ENCODE assay signal across 18 cellular contexts in genomic region chr3:156808025-156808424, GRCh38. TPM values are rescaled to one million over a fixed set of nuclear protein-coding genes. Genes with fewer than 3 reads are reported as not detected.
DNase-seq lines count a peak whose midpoint lies in the region; ATAC-seq and TF ChIP-seq lines count a peak whose summit lies in the region.
"Had no signal": no experiment of that assay in that cellular context is flagged by ENCODE, and none has a peak within 500 bp of the region (broad histone marks: within the 10 kb centered on the region; RNA-seq: fewer than 3 reads in every experiment).

No MANE protein-coding gene starts in this region.

- H3K27ac ChIP-seq in GM23248: peak overlapping the region; percentile 39
- peak overlapping the region; percentile 99 for H3K27ac ChIP-seq in epithelial cell of prostate
- no peak overlapping the region for H3K27ac ChIP-seq in stomach
- H3K27ac ChIP-seq: dorsolateral prefrontal cortex, hepatocyte, KMS-11, testis, vagina had no signal

- in situ Hi-C loops in GM23248 (cut with MboI): no loop called here

- H3K4me1 ChIP-seq in GM23248 (ENCODE audit: insufficient read depth) (peaks cover 38% of the 10 kb centered on the region), skeletal muscle satellite cell (ENCODE audit: control insufficient read depth, insufficient read depth, low read length) (peaks cover 35% of the 10 kb centered on the region), stomach (peaks cover 0 to 7% (median 3%) of the 10 kb centered on the region in 4 donors)
- H3K4me1 ChIP-seq: testis had no signal

- H3K9ac ChIP-seq in GM23248: no peak overlapping the region
- H3K9ac ChIP-seq in skeletal muscle satellite cell (ENCODE audit: low read depth, low read length): peak overlapping the region; percentile 3
- H3K9ac ChIP-seq: KMS-11 had no signal

- TF ChIP-seq CTCF in NB4 (IDR thresholded peaks at IDR 0.05; ENCODE audit: low read depth, low read length) (no peak), stomach (IDR thresholded peaks at IDR 0.05) (no peak)

- no peaks in the 10 kb centered on the region for H3K79me2 ChIP-seq in GM23248 (ENCODE audit: insufficient read depth)
- H3K79me2 ChIP-seq: hepatocyte had no signal

- WGBS in GM23248 (ENCODE audit: low coverage in 1 of 2, low lambda C conversion rate in 2 of 2, missing lambda C conversion rate in 2 of 2), 2 experiments: 81% methylated on average over 2 of the region's 2 CpGs
- 93 to 100% (median 97%) methylated on average over 2 of the region's 2 CpGs for WGBS in stomach, 5 donors

- H4K20me1 ChIP-seq in GM23248 (ENCODE audit: insufficient read depth): no peaks in the 10 kb centered on the region

- intact Hi-C loops in stomach (cut with DNase I; ENCODE audit: low total_unique reads): no loop called here

- no peaks in the 10 kb centered on the region for H3K27me3 ChIP-seq in GM23248 (replicated peaks; ENCODE audit: insufficient read depth)
- no peaks in the 10 kb centered on the region for H3K27me3 ChIP-seq in skeletal muscle satellite cell (ENCODE audit: control insufficient read depth, insufficient read depth, low read length)
- H3K27me3 ChIP-seq in stomach: no peaks in the 10 kb centered on the region
- H3K27me3 ChIP-seq: dorsolateral prefrontal cortex, hepatocyte, testis, vagina had no signal

- no peak for TF ChIP-seq POLR2A in NB4 (IDR thresholded peaks at IDR 0.05; ENCODE audit: extremely low read depth, insufficient read length)
- no peak for TF ChIP-seq POLR2A in stomach (IDR thresholded peaks at IDR 0.05)

- H3F3A ChIP-seq in GM23248 (ENCODE audit: insufficient read depth): peaks cover 25% of the 10 kb centered on the region

- H3K9me2 ChIP-seq in GM23248 (ENCODE audit: insufficient read depth): no peaks in the 10 kb centered on the region

- H3K4me2 ChIP-seq in GM23248 (ENCODE audit: unreplicated experiment) (no peak overlapping the region), skeletal muscle satellite cell (ENCODE audit: low read length) (no peak overlapping the region)
- H3K4me2 ChIP-seq: hepatocyte, KMS-11 had no signal

- DNase-seq in GM23248 (peak; percentile 50), NB4 (ENCODE audit: low read depth) (peak; percentile 48), epithelial cell of prostate (ENCODE audit: low read depth, low spot score) (no peak), stomach (no peak)
- DNase-seq in stimulated activated CD4-positive, alpha-beta T cell treated with anti-CD3 and anti-CD28 coated beads, Interleukin-2, amount 100 ng/mL, for 48 hours: no peak
- DNase-seq: activated CD4-positive, alpha-beta T cell treated with anti-CD3 and anti-CD28 coated beads, Interleukin-2, amount 10 ng/mL, durations not matched to agents 24 days and 14 days; cerebellar nuclear complex; dorsolateral prefrontal cortex; NCI-H1092; NCI-H1930; T-helper 2 cell; testis had no signal

- H3K4me3 ChIP-seq in GM23248 (no peak overlapping the region), NB4 (ENCODE audit: low read depth, low read length) (no peak overlapping the region), skeletal muscle satellite cell (ENCODE audit: low read length) (no peak overlapping the region), stomach (no peak overlapping the region)
- H3K4me3 ChIP-seq: dorsolateral prefrontal cortex, hepatocyte, testis, vagina had no signal

- H2AFZ ChIP-seq in GM23248: peak overlapping the region; percentile 48
- H2AFZ ChIP-seq: hepatocyte had no signal

- no peak for TF ChIP-seq EP300 in stomach (IDR thresholded peaks at IDR 0.05)

- no peaks in the 10 kb centered on the region for H3K9me3 ChIP-seq in GM23248 (ENCODE audit: low read depth)
- H3K9me3 ChIP-seq in skeletal muscle satellite cell (replicated peaks; ENCODE audit: low read length): no peaks in the 10 kb centered on the region
- peaks cover 0 to 7% (median 2%) of the 10 kb centered on the region in 4 donors for H3K9me3 ChIP-seq in stomach
- H3K9me3 ChIP-seq: testis, vagina had no signal

- peaks cover 4% of the 10 kb centered on the region; the same call in 1 of the 2 replicates for H3K36me3 ChIP-seq in GM23248 (ENCODE audit: low read depth)
- peaks cover 7% of the 10 kb centered on the region for H3K36me3 ChIP-seq in skeletal muscle satellite cell (ENCODE audit: insufficient read depth, low read length)
- H3K36me3 ChIP-seq in stomach: no peaks in the 10 kb centered on the region
- H3K36me3 ChIP-seq: vagina had no signal

- no peak for ATAC-seq in HG03521 (IDR thresholded peaks at IDR 0.05; ENCODE audit: unreplicated experiment)

RNA-seq across cellular contexts. Expression of gene LEKR1, which starts 18.1 kb away (rescaled TPM):
- total RNA-seq in GM23248 (2014; rRNA removed; shearing (Covaris generic)): 0.32 TPM in 1 of 2 replicates, not detected in the other
- polyA plus RNA-seq in GM23248 (2016; fragmentation: Nextera tagmentation; extraction: Ambion mirVana) (0.43 and 1.3 TPM in 2 replicates), stomach (under 1 TPM; 0.31 to 0.44 (median 0.33) TPM)
- 0.44 TPM in 1 of 2 replicates, not detected in the other for total RNA-seq in skeletal muscle satellite cell (2012; rRNA removed)
- 1 to 10 TPM in 2 of 5 donors, not detected in 3; 2.2 to 2.6 TPM for total RNA-seq in stomach
- total RNA-seq: SK-MEL-5, vagina had no signal

Comparison
In these comparisons a context has a peak if more than half of its experiments do, and no peak if none do; other contexts are left out.
1. DNase-seq: peak in GM23248 (single experiment) and NB4 (single experiment); none in epithelial cell of prostate (single experiment), stimulated activated CD4-positive, alpha-beta T cell treated with anti-CD3 and anti-CD28 coated beads, Interleukin-2, amount 100 ng/mL, for 48 hours (0 of 2) and stomach (single experiment).
2. H3K27ac ChIP-seq: peak in GM23248 (single experiment) and epithelial cell of prostate (single experiment); none in stomach (0 of 5).